Comparison of ENCODE assay signal across 17 cellular contexts in the genomic region with DNA sequence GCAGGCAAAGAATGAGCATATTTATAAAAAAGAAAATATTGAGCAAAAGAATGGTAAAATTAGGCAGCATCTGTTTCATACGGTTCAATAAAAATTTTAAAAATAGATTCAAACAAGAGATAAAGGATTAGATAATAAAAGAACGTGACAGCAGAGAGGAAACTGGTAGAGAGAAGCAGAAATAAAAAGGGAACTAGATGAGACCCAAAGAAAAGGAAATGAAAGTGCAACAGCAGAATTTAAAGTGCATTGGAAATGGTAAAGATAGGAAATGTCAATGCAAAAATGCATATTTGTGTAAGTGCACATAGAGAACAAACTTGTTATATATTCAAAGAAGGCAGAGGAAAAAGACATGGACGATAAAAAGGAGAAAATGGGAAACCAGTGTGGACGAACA.
A peak's percentile ranks its signal among the peaks of the same experiment; 100 is the strongest.
DNase-seq lines count a peak whose midpoint lies in the region; ATAC-seq, FAIRE-seq and TF ChIP-seq lines count a peak whose summit lies in the region.
"Had no signal": no experiment of that assay in that cellular context is flagged by ENCODE, and none has a peak within 500 bp of the region (broad histone marks: within the 10 kb centered on the region; RNA-seq: fewer than 3 reads in every experiment).

No MANE protein-coding gene starts in this region.

- H3K9me3 Mint-ChIP-seq in memory B cell, result no peaks in the 10 kb centered on the region
- H3K9me3 Mint-ChIP-seq: CD8-positive, alpha-beta memory T cell had no signal

- peak overlapping the region; percentile 63 for H3K4me3 Mint-ChIP-seq in memory B cell
- H3K4me3 Mint-ChIP-seq: CD8-positive, alpha-beta memory T cell had no signal

- H3K4me1 Mint-ChIP-seq in memory B cell, result peaks cover 14% of the 10 kb centered on the region
- H3K4me1 Mint-ChIP-seq: CD8-positive, alpha-beta memory T cell had no signal

- H3K9me2 ChIP-seq in DOHH2 (replicated peaks; ENCODE audit: control insufficient read depth, low read length), result no peaks in the 10 kb centered on the region

- H3K4me2 ChIP-seq in DOHH2 (ENCODE audit: low read length), result peak overlapping the region; percentile 83

- H3K4me3 ChIP-seq in DOHH2 (ENCODE audit: low read length), result peak overlapping the region; percentile 57
- H3K4me3 ChIP-seq: testis had no signal

- H3K79me2 ChIP-seq in DOHH2 (ENCODE audit: control insufficient read depth, low read length), result no peaks in the 10 kb centered on the region

- no peaks in the 10 kb centered on the region for H3K9me3 ChIP-seq in DOHH2 (ENCODE audit: control insufficient read depth, insufficient read depth, low read length)
- H3K9me3 ChIP-seq: testis had no signal

- peak overlapping the region; percentile 14 for H3K27ac Mint-ChIP-seq in memory B cell

- H3K27me3 ChIP-seq in DOHH2 (ENCODE audit: control insufficient read depth, low read length), result 0 out of 2 replicates have a peak, but pooled peaks cover 9% of the 10 kb centered on the region
- H3K27me3 ChIP-seq: testis had no signal

- peak; percentile 99 for ATAC-seq in memory B cell (ENCODE audit: low read depth)
- no peak for ATAC-seq in HG03469 (IDR thresholded peaks at IDR 0.05; ENCODE audit: unreplicated experiment)
- no peak for ATAC-seq in GM19324 (IDR thresholded peaks at IDR 0.05; ENCODE audit: low FRiP score, unreplicated experiment)

- no peak for FAIRE-seq in urothelium cell line (lab: Jason Lieb, UNC)

- peaks cover 10% of the 10 kb centered on the region for H3F3A ChIP-seq in DOHH2 (ENCODE audit: control insufficient read depth, insufficient read depth)

- H3K36me3 Mint-ChIP-seq in memory B cell, result no peaks in the 10 kb centered on the region

- TF ChIP-seq CTCF in DOHH2 (IDR thresholded peaks at IDR 0.05; ENCODE audit: low read depth, low read length, poor library complexity, severe bottlenecking), result no peak

- peaks cover 29% of the 10 kb centered on the region for H3K4me1 ChIP-seq in DOHH2 (ENCODE audit: control insufficient read depth, low read length)
- H3K4me1 ChIP-seq: testis had no signal

- H3K27me3 Mint-ChIP-seq in memory B cell, result no peaks in the 10 kb centered on the region
- H3K27me3 Mint-ChIP-seq: CD8-positive, alpha-beta memory T cell had no signal

- H4K20me1 ChIP-seq in DOHH2 (ENCODE audit: control insufficient read depth, insufficient read depth, low read depth, low read length), result no peaks in the 10 kb centered on the region

- no peaks in the 10 kb centered on the region for H3K36me3 ChIP-seq in DOHH2 (ENCODE audit: control insufficient read depth, low read length)

- DNase-seq in Kasumi-1 (lab: John Stamatoyannopoulos, UW), result peak; percentile 53 to 69
- peak; percentile 66 for DNase-seq in OCI-M1 (lab: John Stamatoyannopoulos, UW)
- peak in 1 of 2 donors; percentile 25 for DNase-seq in memory B cell (ENCODE audit: low spot score in 2 of 2)
- no peak for DNase-seq in activated effector memory CD4-positive, alpha-beta T cell treated with anti-CD3 and anti-CD28 coated beads, Interleukin-2, amount 50 U/mL, for 16 hours
- DNase-seq in urothelium cell line (ENCODE audit: low spot score), result no peak
- DNase-seq: CD8-positive, alpha-beta memory T cell; cortex of kidney; H7; NCI-H1092 treated with DMSO at 0.1 percent for 48 hours; NCI-H2081 treated with DMSO at 0.1 percent for 48 hours; NK-92 treated with Interleukin-12 subunit alpha and Interleukin-12 subunit beta, amount 100 ng/mL, for 24 hours; SHP77; stimulated activated CD4-positive, alpha-beta T cell treated with anti-CD3 and anti-CD28 coated beads, Interleukin-15, amount 100 ng/mL, for 24 hours; testis had no signal

- H3K27ac ChIP-seq in DOHH2 (ENCODE audit: low read depth, low read length), result peak overlapping the region; percentile 57
- H3K27ac ChIP-seq: testis had no signal

Comparison
In these comparisons a context has a peak if more than half of its experiments do, and no peak if none do; other contexts are left out.
1. DNase-seq: peak in Kasumi-1 (2 of 2) and OCI-M1 (single experiment); none in activated effector memory CD4-positive, alpha-beta T cell treated with anti-CD3 and anti-CD28 coated beads, Interleukin-2, amount 50 U/mL, for 16 hours (single experiment) and urothelium cell line (single experiment).